In genomic region chr5:103582364-103582763, GRCh38 we compare ENCODE assay signal across 8 cellular contexts. TPM values are rescaled to one million over a fixed set of nuclear protein-coding genes. Genes with fewer than 3 reads are reported as not detected.
DNase-seq lines count a peak whose midpoint lies in the region; ATAC-seq and TF ChIP-seq lines count a peak whose summit lies in the region.

No MANE protein-coding gene starts in this region.

- H3K9me3 Mint-ChIP-seq in natural killer cell treated with Interleukin-12 subunit alpha and Interleukin-12 subunit beta and Interleukin-15 and Interleukin-18, amount 100 ng/mL, for 72 hours = no peaks in the 10 kb centered on the region

- no peaks in the 10 kb centered on the region for H3K9me3 ChIP-seq in neural cell (ENCODE audit: low read length)

- no peak overlapping the region for H2AFZ ChIP-seq in neural cell (ENCODE audit: low read depth, low read length)

- peak; percentile 77 for TF ChIP-seq CTCF in neural cell (IDR thresholded peaks at IDR 0.05; ENCODE audit: poor library complexity, severe bottlenecking)

- TF ChIP-seq EP300 in neural cell (conservative IDR thresholded peaks at IDR 0.05; ENCODE audit: poor library complexity, severe bottlenecking) = no peak

- H4K20me1 ChIP-seq in neural cell (ENCODE audit: insufficient read depth) = no peaks in the 10 kb centered on the region

- no peaks in the 10 kb centered on the region for H3K36me3 ChIP-seq in neural cell (ENCODE audit: insufficient read depth, low read length)

- H3K4me2 ChIP-seq in neural cell (ENCODE audit: low read length) = no peak overlapping the region

- H3K4me1 Mint-ChIP-seq in natural killer cell treated with Interleukin-12 subunit alpha and Interleukin-12 subunit beta and Interleukin-15 and Interleukin-18, amount 100 ng/mL, for 72 hours (ENCODE audit: low read depth in 2 of 2) = no peaks in the 10 kb centered on the region

- H3K27ac Mint-ChIP-seq in natural killer cell treated with Interleukin-12 subunit alpha and Interleukin-12 subunit beta and Interleukin-15 and Interleukin-18, amount 100 ng/mL, for 72 hours = no peak overlapping the region

- H3K27me3 ChIP-seq in neural cell (ENCODE audit: insufficient read depth, low read depth, low read length) = no peaks in the 10 kb centered on the region

- no peak overlapping the region for H3K4me3 Mint-ChIP-seq in natural killer cell treated with Interleukin-12 subunit alpha and Interleukin-12 subunit beta and Interleukin-15 and Interleukin-18, amount 100 ng/mL, for 72 hours

- no peak overlapping the region for H3K9ac ChIP-seq in neural cell (ENCODE audit: low read length)

- TF ChIP-seq RAD21 in neural cell (conservative IDR thresholded peaks at IDR 0.05) = peak; percentile 80

- no peak overlapping the region for H3K27ac ChIP-seq in neural cell (ENCODE audit: low read length)

- no peaks in the 10 kb centered on the region for H3K9me2 ChIP-seq in neural cell (ENCODE audit: insufficient read depth, low read length)

- ATAC-seq in HG03342 (IDR thresholded peaks at IDR 0.05; ENCODE audit: unreplicated experiment) (peak; percentile 49), HG02588 (IDR thresholded peaks at IDR 0.05; ENCODE audit: unreplicated experiment) (no peak)
- no peak for ATAC-seq in natural killer cell treated with Interleukin-12 subunit alpha and Interleukin-12 subunit beta and Interleukin-15 and Interleukin-18, amount 100 ng/mL, for 72 hours

- DNase-seq in NCI-H510A treated with DMSO at 0.1 percent for 48 hours (lab: John Stamatoyannopoulos, UW) (peak; percentile 69), NCI-H510A (lab: John Stamatoyannopoulos, UW) (no peak), NCI-H774 (lab: John Stamatoyannopoulos, UW) (peak; percentile 50), dermis blood vessel endothelial cell (peak; percentile 73)
- no peak for DNase-seq in natural killer cell treated with Interleukin-12 subunit alpha and Interleukin-12 subunit beta and Interleukin-15 and Interleukin-18, amount 100 ng/mL, for 72 hours (ENCODE audit: low spot score)

- H3K4me3 ChIP-seq in neural cell (ENCODE audit: low read length) = no peak overlapping the region

- no peaks in the 10 kb centered on the region for H3K27me3 Mint-ChIP-seq in natural killer cell treated with Interleukin-12 subunit alpha and Interleukin-12 subunit beta and Interleukin-15 and Interleukin-18, amount 100 ng/mL, for 72 hours

- no peaks in the 10 kb centered on the region for H3F3A ChIP-seq in neural cell (ENCODE audit: insufficient read depth, low read length, poor library complexity, severe bottlenecking)

- no peaks in the 10 kb centered on the region for H3K79me2 ChIP-seq in neural cell (replicated peaks; ENCODE audit: insufficient read depth, low read length)

- H3K36me3 Mint-ChIP-seq in natural killer cell treated with Interleukin-12 subunit alpha and Interleukin-12 subunit beta and Interleukin-15 and Interleukin-18, amount 100 ng/mL, for 72 hours = no peaks in the 10 kb centered on the region

TF ChIP-seq in neural cell, 6 proteins besides CTCF, POLR2A, EP300 and RAD21:
- TF ChIP-seq TAF1 (IDR thresholded peaks at IDR 0.05; ENCODE audit: low read depth) (no peak), REST (IDR thresholded peaks at IDR 0.05; ENCODE audit: borderline replicate concordance) (no peak), EZH2 (IDR thresholded peaks at IDR 0.05; ENCODE audit: borderline replicate concordance, insufficient read depth, low read length, poor library complexity, severe bottlenecking) (no peak), MXI1 (conservative IDR thresholded peaks at IDR 0.05; ENCODE audit: poor library complexity, severe bottlenecking) (no peak), SMC3 (conservative IDR thresholded peaks at IDR 0.05; ENCODE audit: poor library complexity) (peak; percentile 76), POLR2AphosphoS5 (IDR thresholded peaks at IDR 0.05) (no peak)

RNA-seq across cellular contexts. Expression of gene NUDT12, which starts 19.8 kb away (rescaled TPM):
- 3.4 and 4.6 TPM in 2 replicates for total RNA-seq in dermis blood vessel endothelial cell
- 22.8 and 24.9 TPM in 2 replicates for polyA plus RNA-seq in neural cell
- 23.4 and 25.9 TPM in 2 replicates for polyA minus RNA-seq in neural cell
- under 1 TPM; 0.20 to 0.26 TPM for total RNA-seq in natural killer cell treated with Interleukin-12 subunit alpha and Interleukin-12 subunit beta and Interleukin-15 and Interleukin-18, amount 100 ng/mL, for 72 hours

Comparison
In these comparisons a context has a peak if more than half of its experiments do, and no peak if none do; other contexts are left out.
1. DNase-seq: peak in NCI-H510A treated with DMSO at 0.1 percent for 48 hours (single experiment), NCI-H774 (single experiment) and dermis blood vessel endothelial cell (single experiment); none in NCI-H510A (single experiment) and natural killer cell treated with Interleukin-12 subunit alpha and Interleukin-12 subunit beta and Interleukin-15 and Interleukin-18, amount 100 ng/mL, for 72 hours (single experiment).